ENCODE assay signal across 21 cellular contexts in genomic region chr6:100918152-100918551, GRCh38.
"Had no signal": no experiment of that assay in that cellular context is flagged by ENCODE, and none has a peak within 500 bp of the region (broad histone marks: within the 10 kb centered on the region; RNA-seq: fewer than 3 reads in every experiment).

No MANE protein-coding gene starts in this region.

- DNase-seq: Kasumi-1, MM.1S, NCI-H1092 treated with DMSO at 0.1 percent for 48 hours, NCI-H1436, NCI-H187, NCI-H2029, NCI-H2081 treated with DMSO at 0.1 percent for 48 hours, NCI-H2171, NCI-H226, NCI-H446, NCI-H510A, NCI-H524 treated with DMSO at 0.1 percent for 48 hours, NCI-H69, NCI-H774, SHP77 had no signal

- H3K4me3 ChIP-seq: K562 had no signal

- H3K27ac Mint-ChIP-seq: IgD-negative memory B cell had no signal

- H3K4me1 Mint-ChIP-seq: IgD-negative memory B cell had no signal

- ATAC-seq: K562, SK-N-SH treated with all-trans-retinoic acid at 6 μM for 48 hours had no signal

- H3K36me3 Mint-ChIP-seq: IgD-negative memory B cell had no signal

- H3K4me3 Mint-ChIP-seq: IgD-negative memory B cell had no signal

- H3K27ac ChIP-seq: HL-60, KMS-11, RWPE1 had no signal

- H3K9me3 Mint-ChIP-seq: IgD-negative memory B cell had no signal
